27 cellular contexts compared by ENCODE assay signal in the genomic region with DNA sequence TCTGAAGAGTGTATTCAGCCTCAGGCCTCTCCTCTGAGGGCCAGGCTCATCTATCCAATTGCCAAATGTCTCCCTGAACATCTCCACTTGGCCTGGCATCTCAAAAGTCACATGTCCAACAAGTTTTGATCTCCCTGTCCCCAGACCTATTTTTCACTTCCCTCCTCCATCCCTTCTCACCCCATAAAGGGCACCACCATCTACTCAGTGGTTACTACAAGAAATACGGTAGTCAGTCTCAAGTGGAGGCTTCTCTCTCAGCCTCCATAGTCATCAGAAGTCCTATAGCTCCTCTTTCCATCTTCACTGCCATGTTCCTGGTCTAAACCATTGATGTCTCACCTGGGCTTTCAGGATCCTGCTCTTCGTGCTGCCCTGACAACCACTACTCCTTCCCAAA.
"Had no signal": no experiment of that assay in that cellular context is flagged by ENCODE, and none has a peak within 500 bp of the region (broad histone marks: within the 10 kb centered on the region; RNA-seq: fewer than 3 reads in every experiment).

No MANE protein-coding gene starts in this region.

- FAIRE-seq: keratinocyte, small intestine had no signal

- H3K9me3 Mint-ChIP-seq: activated CD4-positive, alpha-beta memory T cell treated with anti-CD3 and anti-CD28 coated beads for 36 hours; activated CD4-positive, alpha-beta T cell treated with anti-CD3 and anti-CD28 coated beads, Interleukin-2, amount 10 ng/mL, durations not matched to agents 24 days and 14 days; nephron had no signal

- H3K27me3 Mint-ChIP-seq: activated CD4-positive, alpha-beta memory T cell treated with anti-CD3 and anti-CD28 coated beads for 36 hours; activated CD4-positive, alpha-beta T cell treated with anti-CD3 and anti-CD28 coated beads, Interleukin-2, amount 10 ng/mL, durations not matched to agents 24 days and 14 days; T-helper 17 cell had no signal

- H3K27me3 ChIP-seq: adrenal gland, dorsolateral prefrontal cortex, gastrocnemius medialis, sigmoid colon, tibial nerve had no signal

- ATAC-seq: gastrocnemius medialis, left cardiac atrium, left ventricle myocardium superior, T-helper 17 cell had no signal

- H3K27ac ChIP-seq: adrenal gland, cardiac muscle cell, coronary artery, dorsolateral prefrontal cortex, gastrocnemius medialis, sigmoid colon, tibial nerve had no signal

- H3K36me3 ChIP-seq: adrenal gland, cardiac muscle cell, gastrocnemius medialis, sigmoid colon, tibial nerve had no signal

- H3K4me1 ChIP-seq: adrenal gland, gastrocnemius medialis, sigmoid colon, tibial nerve had no signal

- H3K27ac Mint-ChIP-seq: activated CD4-positive, alpha-beta memory T cell treated with anti-CD3 and anti-CD28 coated beads for 36 hours; brain; nephron; T-helper 17 cell had no signal

- H3K9me3 ChIP-seq: adrenal gland, gastrocnemius medialis, sigmoid colon, tibial nerve had no signal

- H3K4me3 ChIP-seq: adrenal gland, cardiac muscle cell, coronary artery, dorsolateral prefrontal cortex, gastrocnemius medialis, sigmoid colon, tibial nerve had no signal

- H3K4me3 Mint-ChIP-seq: activated CD4-positive, alpha-beta memory T cell treated with anti-CD3 and anti-CD28 coated beads for 36 hours; activated CD4-positive, alpha-beta T cell treated with anti-CD3 and anti-CD28 coated beads, Interleukin-2, amount 10 ng/mL, durations not matched to agents 24 days and 14 days; brain; nephron; T-helper 17 cell had no signal

- H3K4me1 Mint-ChIP-seq: brain, nephron had no signal

- DNase-seq: activated CD4-positive, alpha-beta memory T cell treated with anti-CD3 and anti-CD28 coated beads for 36 hours; activated CD4-positive, alpha-beta T cell treated with anti-CD3 and anti-CD28 coated beads, Interleukin-2, amount 10 ng/mL, durations not matched to agents 24 days and 14 days; activated CD4-positive, CD25-positive, alpha-beta regulatory T cell treated with anti-CD3 and anti-CD28 coated beads, Interleukin-2, amount 50 U/mL, for 72 hours; activated CD8-positive, alpha-beta memory T cell treated with anti-CD3 and anti-CD28 coated beads, Interleukin-2, amount 50 U/mL, for 4 hours; activated gamma-delta T cell; activated naive CD4-positive, alpha-beta T cell treated with anti-CD3 and anti-CD28 coated beads, Interleukin-2, amount 50 U/mL, for 16 hours; activated T-cell treated with anti-CD3 and anti-CD28 coated beads, Interleukin-2, amount 50 U/mL, for 1 hour; effector memory CD4-positive, alpha-beta T cell; erythroblast; gastrocnemius medialis; hippocampal formation; left cardiac atrium; left ventricle myocardium superior; sigmoid colon; small intestine; stimulated activated CD4-positive, alpha-beta T cell treated with anti-CD3 and anti-CD28 coated beads, Interleukin-4, amount 100 ng/mL, for 24 hours; stimulated activated naive CD4-positive, alpha-beta T cell; T-helper 17 cell; T1000 had no signal
